In the genomic region with DNA sequence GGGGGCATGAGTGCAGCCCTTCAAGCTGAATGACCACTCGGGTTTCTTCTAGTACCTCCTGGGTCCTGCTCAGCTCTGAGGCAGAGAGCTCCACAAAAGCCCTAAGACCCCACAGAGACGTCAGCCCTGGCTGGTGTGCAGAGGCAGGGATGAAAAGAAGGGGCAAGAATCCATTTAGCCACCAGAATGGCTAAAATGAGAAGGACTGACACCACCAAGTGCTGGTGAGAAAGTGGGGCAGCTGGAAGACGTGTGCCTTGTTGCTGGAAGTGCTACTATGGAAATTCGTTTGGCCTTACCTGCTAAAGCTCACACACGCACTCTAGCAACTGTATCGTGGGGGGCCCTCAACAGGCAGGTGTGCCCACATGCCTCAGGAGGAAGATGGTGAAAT, we compare ENCODE assay signal across 25 cellular contexts. TPM values are rescaled to one million over a fixed set of nuclear protein-coding genes. Genes with fewer than 3 reads are reported as not detected.
DNase-seq lines count a peak whose midpoint lies in the region; ATAC-seq, FAIRE-seq and TF ChIP-seq lines count a peak whose summit lies in the region.
"Had no signal": no experiment of that assay in that cellular context is flagged by ENCODE, and none has a peak within 500 bp of the region (broad histone marks: within the 10 kb centered on the region; RNA-seq: fewer than 3 reads in every experiment).

No MANE protein-coding gene starts in this region.

- peaks cover 13% of the 10 kb centered on the region; the same call in 1 of the 2 replicates for H3K23me2 ChIP-seq in H1 (ENCODE audit: low read depth, low read length)

- TF ChIP-seq EP300 in H1 (IDR thresholded peaks at IDR 0.05; ENCODE audit: borderline replicate concordance in 1 of 2, low read depth in 2 of 2, low read length in 2 of 2), result no peak

- H3K27ac ChIP-seq in IMR-90 (ENCODE audit: insufficient read depth, low read length) (no peak overlapping the region), H1 (ENCODE audit: low read depth, low read length) (no peak overlapping the region), neural progenitor cell (no peak overlapping the region), aorta (ENCODE audit: low read depth in 1 of 2, low read length in 2 of 2) (no peak overlapping the region)
- H3K27ac ChIP-seq: A549; BLaER1 treated with 17β-estradiol and CSF1 and Interleukin-3, amounts not matched to agents 10 nM and 100 nM had no signal

- no peak overlapping the region for H2BK5ac ChIP-seq in IMR-90 (ENCODE audit: low read depth, low read length, poor library complexity, severe bottlenecking)
- H2BK5ac ChIP-seq in H1 (ENCODE audit: low read depth, low read length), result no peak overlapping the region

- no peak overlapping the region for H2AK9ac ChIP-seq in IMR-90 (replicated peaks; ENCODE audit: low read depth, low read length, poor library complexity)

- POLR2A ChIA-PET in IMR-90 (lab: Charles Lee; ENCODE audit: unreplicated experiment), result no interaction called here
- POLR2A ChIA-PET in H1 (lab: Charles Lee; ENCODE audit: partially characterized antibody), result no interaction called here

- H3K27me3 ChIP-seq in IMR-90 (ENCODE audit: control insufficient read depth, insufficient read depth, low read length), result no peaks in the 10 kb centered on the region
- H3K27me3 ChIP-seq in H1 (replicated peaks in 1 of 4; ENCODE audit: control insufficient read depth in 3 of 4, extremely low read depth in 1 of 4, insufficient read depth in 3 of 4, low read length in 3 of 4), result no peaks in the 10 kb centered on the region
- H3K27me3 ChIP-seq in neural progenitor cell, result no peaks in the 10 kb centered on the region
- H3K27me3 ChIP-seq in aorta (ENCODE audit: control insufficient read depth in 1 of 2, insufficient read depth in 2 of 2, low read length in 1 of 2), result no peaks in the 10 kb centered on the region
- H3K27me3 ChIP-seq: BE2C; BLaER1 treated with 17β-estradiol and CSF1 and Interleukin-3, amounts not matched to agents 10 nM and 100 nM had no signal

- DNase-seq in IMR-90 (no peak), H1 (ENCODE audit: low read depth in 1 of 2, low spot score in 2 of 2) (no peak), neural progenitor cell (ENCODE audit: low spot score) (no peak), aorta (no peak), HUDEP-2 (lab: John Stamatoyannopoulos, UW; ENCODE audit: unreplicated experiment in 76 of 76) (no peak), GM19240 (ENCODE audit: insufficient read length, low spot score) (no peak)
- DNase-seq: 8988T; ACHN; AML-193; BE2C; Calu3; CD4-positive, alpha-beta memory T cell; COR-L47; DMS53; DMS79 treated with DMSO at 0.1 percent for 48 hours; GF-D8 had no signal

- H2BK12ac ChIP-seq in H1 (ENCODE audit: low read depth, low read length), result no peak overlapping the region

- H3K27ac Mint-ChIP-seq in neural progenitor cell, result no peak overlapping the region
- H3K27ac Mint-ChIP-seq: CD14-positive monocyte, GM23338 had no signal

- H3K36me3 Mint-ChIP-seq in neural progenitor cell, result peaks cover 24% of the 10 kb centered on the region
- H3K36me3 Mint-ChIP-seq: CD14-positive monocyte had no signal

- no peak overlapping the region for H3K4me2 ChIP-seq in IMR-90 (ENCODE audit: low read depth, low read length)
- no peak overlapping the region for H3K4me2 ChIP-seq in H1 (ENCODE audit: insufficient read depth in 1 of 2, low read depth in 2 of 2, low read length in 2 of 2)
- H3K4me2 ChIP-seq in neural progenitor cell, result no peak overlapping the region
- H3K4me2 ChIP-seq: A549; BLaER1 treated with 17β-estradiol and CSF1 and Interleukin-3, amounts not matched to agents 10 nM and 100 nM; GM23338 had no signal

- no peak for TF ChIP-seq RAD21 in IMR-90 (IDR thresholded peaks at IDR 0.05; ENCODE audit: low read length)
- TF ChIP-seq RAD21 in H1 (IDR thresholded peaks at IDR 0.05 in 1 of 2, conservative IDR thresholded peaks at IDR 0.05 in 1 of 2; ENCODE audit: low read depth in 2 of 2, low read length in 2 of 2), result no peak

- H3F3A ChIP-seq in neural progenitor cell (ENCODE audit: low read depth), result peaks cover 10% of the 10 kb centered on the region

- dilution Hi-C loops in IMR-90 (cut with HindIII; ENCODE audit: low sequenced_read_pairs, unreplicated experiment), result no loop called here

- H3K9me3 ChIP-seq in IMR-90 (ENCODE audit: control insufficient read depth, insufficient read depth, low read length), result no peaks in the 10 kb centered on the region
- H3K9me3 ChIP-seq in H1 (ENCODE audit: insufficient read depth in 2 of 2, low read depth in 1 of 2, low read length in 1 of 2), result no peaks in the 10 kb centered on the region
- no peaks in the 10 kb centered on the region for H3K9me3 ChIP-seq in neural progenitor cell (ENCODE audit: low read depth)
- no peaks in the 10 kb centered on the region for H3K9me3 ChIP-seq in aorta (ENCODE audit: control insufficient read depth, low read length)
- H3K9me3 ChIP-seq: A549, BE2C, HAP-1 had no signal

- intact Hi-C loops in IMR-90 (cut with micrococcal nuclease), result no loop called here
- intact Hi-C loops in aorta (cut with DNase I), result no loop called here

- H3K4me3 Mint-ChIP-seq in neural progenitor cell, result peak overlapping the region; percentile 41
- H3K4me3 Mint-ChIP-seq: CD14-positive monocyte; CD4-positive, alpha-beta memory T cell; GM23338 had no signal

- no peaks in the 10 kb centered on the region for H3K4me1 ChIP-seq in IMR-90 (ENCODE audit: control insufficient read depth, insufficient read depth, low read length)
- no peaks in the 10 kb centered on the region for H3K4me1 ChIP-seq in H1 (replicated peaks in 1 of 4; ENCODE audit: control insufficient read depth in 3 of 4, insufficient read depth in 4 of 4, low read length in 3 of 4)
- peaks cover 7% of the 10 kb centered on the region for H3K4me1 ChIP-seq in neural progenitor cell
- H3K4me1 ChIP-seq in aorta (ENCODE audit: control insufficient read depth in 1 of 2, insufficient read depth in 2 of 2, low read length in 2 of 2), result no peaks in the 10 kb centered on the region
- H3K4me1 ChIP-seq: A549, BE2C had no signal

- peaks cover 13% of the 10 kb centered on the region for H3K9me1 ChIP-seq in IMR-90 (ENCODE audit: insufficient read depth, low read length)

- H3K23ac ChIP-seq in IMR-90 (ENCODE audit: low read depth, low read length) (no peak overlapping the region), H1 (ENCODE audit: insufficient read length) (no peak overlapping the region)

- H2BK15ac ChIP-seq in IMR-90 (ENCODE audit: low read depth, low read length) (no peak overlapping the region), H1 (ENCODE audit: low read length) (no peak overlapping the region)

- BruUV-seq in IMR-90 (replicated peaks; lab: Mats Ljungman, UMichigan), result no TSS peak

- H3K18ac ChIP-seq in IMR-90 (ENCODE audit: low read depth, low read length), result no peak overlapping the region
- no peak overlapping the region for H3K18ac ChIP-seq in H1 (ENCODE audit: extremely low read depth, low read length)

- H2AK5ac ChIP-seq in IMR-90 (ENCODE audit: low read depth, low read length) (0 out of 2 replicates have a peak overlapping the region, but pooled peaks have one; percentile 16), H1 (ENCODE audit: low read depth, low read length) (no peak overlapping the region)

- H3K27me3 Mint-ChIP-seq in neural progenitor cell (ENCODE audit: insufficient read depth, low read depth), result peaks cover 7% of the 10 kb centered on the region
- H3K27me3 Mint-ChIP-seq: CD4-positive, alpha-beta memory T cell had no signal

- no peak for TF ChIP-seq CTCF in IMR-90 (conservative IDR thresholded peaks at IDR 0.05; ENCODE audit: low read depth, low read length)
- TF ChIP-seq CTCF in H1 (IDR thresholded peaks at IDR 0.05; ENCODE audit: control extremely low read depth in 1 of 3, insufficient read depth in 1 of 3, low read depth in 1 of 3, low read length in 3 of 3), result no peak
- TF ChIP-seq CTCF in neural progenitor cell (IDR thresholded peaks at IDR 0.05), result no peak

- H3K4ac ChIP-seq in IMR-90 (ENCODE audit: low read depth, low read length), result no peak overlapping the region
- no peak overlapping the region for H3K4ac ChIP-seq in H1 (replicated peaks; ENCODE audit: insufficient read length, low read depth, low read length)

- H4K20me1 ChIP-seq in IMR-90 (ENCODE audit: insufficient read depth, low read length) (peaks cover 9% of the 10 kb centered on the region), H1 (replicated peaks in 1 of 2; ENCODE audit: control insufficient read depth in 1 of 2, insufficient read depth in 2 of 2, low read length in 2 of 2) (peaks cover 0 to 3% of the 10 kb centered on the region in 2 experiments), neural progenitor cell (ENCODE audit: low read depth) (no peaks in the 10 kb centered on the region)
- H4K20me1 ChIP-seq: BLaER1 treated with 17β-estradiol and CSF1 and Interleukin-3, amounts not matched to agents 10 nM and 100 nM had no signal

- H4K8ac ChIP-seq in IMR-90 (ENCODE audit: low read depth in 2 of 2, low read length in 2 of 2), result no peak overlapping the region
- no peak overlapping the region for H4K8ac ChIP-seq in H1 (ENCODE audit: extremely low read depth, insufficient read depth, low read length)

- H3K36me3 ChIP-seq in IMR-90 (ENCODE audit: control insufficient read depth, insufficient read depth, low read length) (peaks cover 23% of the 10 kb centered on the region), H1 (ENCODE audit: control insufficient read depth in 2 of 4, insufficient read depth in 4 of 4, low read length in 3 of 4) (peaks cover 5 to 10% (median 8%) of the 10 kb centered on the region in 4 experiments; a peak in 6 of 8 replicates), neural progenitor cell (no peaks in the 10 kb centered on the region), aorta (ENCODE audit: control insufficient read depth in 1 of 2, insufficient read depth in 2 of 2, low read length in 1 of 2) (peaks cover 0 to 1% of the 10 kb centered on the region in 2 donors)
- H3K36me3 ChIP-seq: BE2C had no signal

- H4K5ac ChIP-seq in IMR-90 (ENCODE audit: low read depth, low read length), result no peak overlapping the region
- no peak overlapping the region for H4K5ac ChIP-seq in H1 (ENCODE audit: insufficient read length, low read depth, low read length)

- no peak overlapping the region for H2BK120ac ChIP-seq in IMR-90 (ENCODE audit: low read depth, low read length)
- H2BK120ac ChIP-seq in H1 (replicated peaks; ENCODE audit: low read depth, low read length), result no peak overlapping the region

- no peaks in the 10 kb centered on the region for H3K9me3 Mint-ChIP-seq in neural progenitor cell
- H3K9me3 Mint-ChIP-seq: CD4-positive, alpha-beta memory T cell; GM23338 had no signal

- ATAC-seq in IMR-90 (ENCODE audit: low read depth) (no peak), aorta (ENCODE audit: low FRiP score) (peak; percentile 15), HG02610 (IDR thresholded peaks at IDR 0.05; ENCODE audit: unreplicated experiment) (no peak)
- ATAC-seq: GM23338 had no signal

- H3K4me3 ChIP-seq in IMR-90 (ENCODE audit: insufficient read depth, low read depth, low read length) (no peak overlapping the region), H1 (ENCODE audit: extremely low read depth in 1 of 4, insufficient read depth in 2 of 4, low read depth in 3 of 4, low read length in 4 of 4) (no peak overlapping the region), neural progenitor cell (no peak overlapping the region), aorta (ENCODE audit: low read length in 2 of 2) (no peak overlapping the region)
- H3K4me3 ChIP-seq: A549; BLaER1 treated with 17β-estradiol and CSF1 and Interleukin-3, amounts not matched to agents 10 nM and 100 nM; GM23338; HAP-1 had no signal

- no peak overlapping the region for H3K56ac ChIP-seq in IMR-90 (ENCODE audit: extremely low read depth, insufficient read depth, low read length)
- no peak overlapping the region for H3K56ac ChIP-seq in H1 (replicated peaks; ENCODE audit: insufficient read length, low read depth, low read length)

- H4K91ac ChIP-seq in IMR-90 (ENCODE audit: insufficient read depth, low read depth, low read length), result no peak overlapping the region
- H4K91ac ChIP-seq in H1 (replicated peaks; ENCODE audit: insufficient read length, low read length), result peak overlapping the region; percentile 27

- H3K9ac ChIP-seq in IMR-90 (ENCODE audit: low read depth, low read length) (no peak overlapping the region), H1 (replicated peaks in 1 of 4; ENCODE audit: extremely low read depth in 1 of 4, low read depth in 3 of 4, low read length in 3 of 4) (no peak overlapping the region), neural progenitor cell (no peak overlapping the region)
- H3K9ac ChIP-seq: BLaER1 treated with 17β-estradiol and CSF1 and Interleukin-3, amounts not matched to agents 10 nM and 100 nM had no signal

- no peaks in the 10 kb centered on the region for H3K79me2 ChIP-seq in H1 (ENCODE audit: control insufficient read depth in 1 of 2, insufficient read depth in 2 of 2, low read length in 2 of 2)
- no peaks in the 10 kb centered on the region for H3K79me2 ChIP-seq in neural progenitor cell (ENCODE audit: low read depth)

- no peak overlapping the region for H3K14ac ChIP-seq in IMR-90 (replicated peaks; ENCODE audit: low read depth, low read length)
- no peak overlapping the region for H3K14ac ChIP-seq in H1 (ENCODE audit: insufficient read length)

- H3K4me1 Mint-ChIP-seq in neural progenitor cell, result peaks cover 12% of the 10 kb centered on the region
- H3K4me1 Mint-ChIP-seq: GM23338 had no signal

- H2AFZ ChIP-seq in IMR-90 (replicated peaks; ENCODE audit: low read length, poor library complexity) (no peak overlapping the region), H1 (ENCODE audit: low read length) (no peak overlapping the region), neural progenitor cell (replicated peaks) (no peak overlapping the region)
- H2AFZ ChIP-seq: GM23338 had no signal

- H2BK20ac ChIP-seq in IMR-90 (ENCODE audit: low read depth, low read length) (no peak overlapping the region), H1 (ENCODE audit: low read length) (no peak overlapping the region)

- in situ Hi-C loops in IMR-90 (cut with MboI; ENCODE audit: low sequenced_read_pairs), result no loop called here

- peaks cover 0 to 35% of the 10 kb centered on the region in 2 experiments; a peak in 3 of 4 replicates for H3K79me1 ChIP-seq in IMR-90 (ENCODE audit: low read depth in 1 of 2, low read length in 2 of 2)
- peaks cover 4% of the 10 kb centered on the region; the same call in 1 of the 2 replicates for H3K79me1 ChIP-seq in H1 (ENCODE audit: low read depth, low read length)

- no peak for FAIRE-seq in H1 (lab: Jason Lieb, UNC)
- FAIRE-seq: A549, GM12892, GM19239, H54 had no signal

- CTCF ChIA-PET in IMR-90 (lab: Yijun Ruan, JAX), result no interaction called here
- CTCF ChIA-PET in H1 (lab: Charles Lee; ENCODE audit: partially characterized antibody), result interaction anchor here (0.6 to 1.0 kb wide), 3 partner anchors 12 to 486 kb away, joined by 3 to 4 read pairs (median 3); no protein-coding TSS in a partner anchor

- 78% methylated on average over 4 of the region's 6 CpGs; no CpG with 5 or more reads in 1 of the 2 experiments for WGBS in IMR-90 (ENCODE audit: extremely low coverage in 2 of 2, insufficient read length in 1 of 2), 2 experiments
- 94% methylated on average over 6 of the region's 6 CpGs; no CpG with 5 or more reads in 1 of the 2 experiments for WGBS in H1 (ENCODE audit: extremely low coverage in 1 of 2, insufficient coverage in 1 of 2, insufficient read length in 1 of 2, insufficient replicate concordance in 2 of 2, low coverage in 1 of 2, low lambda C conversion rate in 2 of 2, missing lambda C conversion rate in 1 of 2), 2 experiments
- 92% methylated on average over 6 of the region's 6 CpGs for WGBS in aorta, 2 donors

- no peak for TF ChIP-seq POLR2A in IMR-90 (IDR thresholded peaks at IDR 0.05; ENCODE audit: low read depth, low read length)
- TF ChIP-seq POLR2A in H1 (IDR thresholded peaks at IDR 0.05; ENCODE audit: control extremely low read depth in 1 of 2, low read depth in 2 of 2, low read length in 2 of 2), result no peak

RNA-seq across cellular contexts. Expression of a gene that starts 26.7 kb away (rescaled TPM):
- total RNA-seq in IMR-90 (2012; rRNA removed) (11.1 and 14.2 TPM in 2 replicates), neural progenitor cell (ENCODE audit: low replicate concordance) (13.8 and 16.7 TPM in 2 replicates), aorta (10 to 100 TPM; 28.8 to 33.3 TPM)
- polyA plus RNA-seq in IMR-90 (2012; rRNA removed) (19.8 and 24.5 TPM in 2 replicates), H1 (2011; rRNA removed) (9.4 and 12.1 TPM in 2 replicates), aorta (10 to 100 TPM; 18.4 to 50.4 TPM)
- polyA plus RNA-seq in IMR-90 (2012; cell fraction: cytosol; rRNA removed), result 15.2 and 17.4 TPM in 2 replicates
- 28.5 and 34.7 TPM in 2 replicates for polyA plus RNA-seq in IMR-90 (2012; cell fraction: nucleus; rRNA removed; ENCODE audit: low replicate concordance)
- total RNA-seq in H1 (2021; fragmentation: NEBNext Ultra II Directional; extraction: Animal tissue kit (Norgen Biotek cat#: 25700)), result 6.5 and 6.7 TPM in 2 replicates
- polyA plus RNA-seq in H1 (2011; cell fraction: cytosol; rRNA removed), result 8.6 TPM
- polyA plus RNA-seq in H1 (2011; cell fraction: nucleus; rRNA removed), result 13.6 TPM
- polyA plus RNA-seq in H1 (2012, experiment 1 of 2), result 5.3 to 11.0 TPM (median 8.7 TPM) in 4 replicates
- 6.1 TPM for polyA plus RNA-seq in H1 (2012, experiment 2 of 2)
- 10.2 TPM for polyA plus RNA-seq in H1 (2013, experiment 1 of 2)
- 11.2 TPM for polyA plus RNA-seq in H1 (2013, experiment 2 of 2)
- 2.8 and 3.2 TPM in 2 replicates for polyA minus RNA-seq in H1 (2011; rRNA and poly(A)+ RNA removed)
- 7.6 TPM for polyA minus RNA-seq in H1 (2011; cell fraction: cytosol; rRNA and poly(A)+ RNA removed)
- 5.8 TPM for polyA minus RNA-seq in H1 (2011; cell fraction: nucleus; rRNA and poly(A)+ RNA removed)
- polyA plus RNA-seq: CD14-positive monocyte had no signal

RNA-seq across cellular contexts. Expression of a gene that starts 48.9 kb away (rescaled TPM):
- 4.7 and 10.6 TPM in 2 replicates for total RNA-seq in IMR-90 (2012; rRNA removed)
- polyA plus RNA-seq in IMR-90 (2012; rRNA removed), result 14.1 and 15.4 TPM in 2 replicates
- polyA plus RNA-seq in IMR-90 (2012; cell fraction: cytosol; rRNA removed), result 4.0 and 5.3 TPM in 2 replicates
- 5.5 and 17.8 TPM in 2 replicates for polyA plus RNA-seq in IMR-90 (2012; cell fraction: nucleus; rRNA removed; ENCODE audit: low replicate concordance)
- 15.3 and 16.9 TPM in 2 replicates for total RNA-seq in H1 (2021; fragmentation: NEBNext Ultra II Directional; extraction: Animal tissue kit (Norgen Biotek cat#: 25700))
- polyA plus RNA-seq in H1 (2011; rRNA removed), result 8.0 and 8.4 TPM in 2 replicates
- 17.8 TPM for polyA plus RNA-seq in H1 (2011; cell fraction: cytosol; rRNA removed)
- 12.3 TPM for polyA plus RNA-seq in H1 (2011; cell fraction: nucleus; rRNA removed)
- polyA plus RNA-seq in H1 (2012, experiment 1 of 2), result 24.0 to 28.6 TPM (median 26.7 TPM) in 4 replicates
- polyA plus RNA-seq in H1 (2012, experiment 2 of 2), result 9.4 TPM
- polyA plus RNA-seq in H1 (2013, experiment 1 of 2), result 14.3 TPM
- 14.8 TPM for polyA plus RNA-seq in H1 (2013, experiment 2 of 2)
- 5.8 and 12.0 TPM in 2 replicates for polyA minus RNA-seq in H1 (2011; rRNA and poly(A)+ RNA removed)
- 7.3 TPM for polyA minus RNA-seq in H1 (2011; cell fraction: cytosol; rRNA and poly(A)+ RNA removed)
- polyA minus RNA-seq in H1 (2011; cell fraction: nucleus; rRNA and poly(A)+ RNA removed), result 14.0 TPM
- total RNA-seq in neural progenitor cell (ENCODE audit: low replicate concordance), result 12.6 and 30.3 TPM in 2 replicates
- 10 to 100 TPM; 23.3 to 28.3 TPM for total RNA-seq in aorta
- polyA plus RNA-seq in aorta, result 10 to 100 TPM; 35.7 to 72.7 TPM
